ENCODE assay signal across 10 cellular contexts in genomic region chr7:137873524-137873923, GRCh38. TPM values are rescaled to one million over a fixed set of nuclear protein-coding genes. Genes with fewer than 3 reads are reported as not detected.
DNase-seq lines count a peak whose midpoint lies in the region; ATAC-seq and TF ChIP-seq lines count a peak whose summit lies in the region.
"Had no signal": no experiment of that assay in that cellular context is flagged by ENCODE, and none has a peak within 500 bp of the region (broad histone marks: within the 10 kb centered on the region; RNA-seq: fewer than 3 reads in every experiment).

No MANE protein-coding gene starts in this region.

- intact Hi-C loops in activated CD4-positive, alpha-beta memory T cell treated with anti-CD3 and anti-CD28 coated beads for 36 hours (cut with micrococcal nuclease): loop anchor here (1.0 kb wide), 1 partner anchor 22 kb away; no protein-coding TSS in a partner anchor
- intact Hi-C loops in breast epithelium (cut with DNase I; ENCODE audit: low total_unique reads): no loop called here

- peak; percentile 58 for DNase-seq in activated CD4-positive, alpha-beta memory T cell treated with anti-CD3 and anti-CD28 coated beads for 36 hours
- DNase-seq in activated CD4-positive, alpha-beta memory T cell treated with anti-CD3 and anti-CD28 coated beads, Interleukin-2, amount 10 ng/mL, durations not matched to agents 7 days and 5 days: no peak
- no peak for DNase-seq in breast epithelium (ENCODE audit: low spot score in 2 of 2)
- peak; percentile 37 for DNase-seq in stimulated activated CD8-positive, alpha-beta memory T cell treated with anti-CD3 and anti-CD28 coated beads, Interleukin-4, amount 100 ng/mL, for 48 hours
- no peak for DNase-seq in activated effector memory CD4-positive, alpha-beta T cell treated with Interleukin-2 at 50 U/mL for 16 hours
- DNase-seq: NCI-H1436 had no signal

- H3K4me1 ChIP-seq in breast epithelium: no peaks in the 10 kb centered on the region

- H3K27me3 Mint-ChIP-seq in activated CD4-positive, alpha-beta memory T cell treated with anti-CD3 and anti-CD28 coated beads for 36 hours: no peaks in the 10 kb centered on the region
- H3K27me3 Mint-ChIP-seq in activated CD4-positive, alpha-beta memory T cell treated with anti-CD3 and anti-CD28 coated beads, Interleukin-2, amount 10 ng/mL, durations not matched to agents 7 days and 5 days: no peaks in the 10 kb centered on the region

- H3K9me3 ChIP-seq in breast epithelium: no peaks in the 10 kb centered on the region

- H3K27me3 ChIP-seq in breast epithelium: no peaks in the 10 kb centered on the region

- no peak overlapping the region for H3K4me3 Mint-ChIP-seq in activated CD4-positive, alpha-beta memory T cell treated with anti-CD3 and anti-CD28 coated beads for 36 hours
- no peak overlapping the region for H3K4me3 Mint-ChIP-seq in activated CD4-positive, alpha-beta memory T cell treated with anti-CD3 and anti-CD28 coated beads, Interleukin-2, amount 10 ng/mL, durations not matched to agents 7 days and 5 days

- H3K36me3 Mint-ChIP-seq in activated CD4-positive, alpha-beta memory T cell treated with anti-CD3 and anti-CD28 coated beads for 36 hours: peaks cover 45% of the 10 kb centered on the region
- peaks cover 35% of the 10 kb centered on the region for H3K36me3 Mint-ChIP-seq in activated CD4-positive, alpha-beta memory T cell treated with anti-CD3 and anti-CD28 coated beads, Interleukin-2, amount 10 ng/mL, durations not matched to agents 7 days and 5 days (ENCODE audit: low read depth)

- peak overlapping the region; percentile 57 for H3K27ac Mint-ChIP-seq in activated CD4-positive, alpha-beta memory T cell treated with anti-CD3 and anti-CD28 coated beads for 36 hours
- H3K27ac Mint-ChIP-seq in activated CD4-positive, alpha-beta memory T cell treated with anti-CD3 and anti-CD28 coated beads, Interleukin-2, amount 10 ng/mL, durations not matched to agents 7 days and 5 days: no peak overlapping the region

- H3K4me1 Mint-ChIP-seq in activated CD4-positive, alpha-beta memory T cell treated with anti-CD3 and anti-CD28 coated beads for 36 hours (ENCODE audit: low read depth): peaks cover 12% of the 10 kb centered on the region
- peaks cover 7% of the 10 kb centered on the region for H3K4me1 Mint-ChIP-seq in activated CD4-positive, alpha-beta memory T cell treated with anti-CD3 and anti-CD28 coated beads, Interleukin-2, amount 10 ng/mL, durations not matched to agents 7 days and 5 days

- H3K4me3 ChIP-seq in breast epithelium: no peak overlapping the region
- H3K4me3 ChIP-seq: coronary artery had no signal

- H3K9me3 Mint-ChIP-seq in activated CD4-positive, alpha-beta memory T cell treated with anti-CD3 and anti-CD28 coated beads for 36 hours: no peaks in the 10 kb centered on the region
- no peaks in the 10 kb centered on the region for H3K9me3 Mint-ChIP-seq in activated CD4-positive, alpha-beta memory T cell treated with anti-CD3 and anti-CD28 coated beads, Interleukin-2, amount 10 ng/mL, durations not matched to agents 7 days and 5 days

- no peaks in the 10 kb centered on the region for H3K36me3 ChIP-seq in breast epithelium

- peak overlapping the region; percentile 52 to 75 for H3K27ac ChIP-seq in breast epithelium

- ATAC-seq in HG03045 (IDR thresholded peaks at IDR 0.05; ENCODE audit: unreplicated experiment) (peak; percentile 56), HG03139 (IDR thresholded peaks at IDR 0.05; ENCODE audit: unreplicated experiment) (no peak), HG03457 (IDR thresholded peaks at IDR 0.05; ENCODE audit: unreplicated experiment) (no peak)

- POLR2A ChIA-PET in activated CD4-positive, alpha-beta memory T cell treated with anti-CD3 and anti-CD28 coated beads for 36 hours (lab: Charles Lee): no interaction called here
- POLR2A ChIA-PET in activated CD4-positive, alpha-beta memory T cell treated with anti-CD3 and anti-CD28 coated beads, Interleukin-2, amount 10 ng/mL, durations not matched to agents 7 days and 5 days (lab: Charles Lee): no interaction called here

- no peak for TF ChIP-seq CTCF in breast epithelium (IDR thresholded peaks at IDR 0.05)

- CTCF ChIA-PET in activated CD4-positive, alpha-beta memory T cell treated with anti-CD3 and anti-CD28 coated beads for 36 hours (lab: Charles Lee): no interaction called here
- CTCF ChIA-PET in activated CD4-positive, alpha-beta memory T cell treated with anti-CD3 and anti-CD28 coated beads, Interleukin-2, amount 10 ng/mL, durations not matched to agents 7 days and 5 days (lab: Charles Lee): no interaction called here

- no peak for TF ChIP-seq POLR2A in breast epithelium (IDR thresholded peaks at IDR 0.05)

RNA-seq across cellular contexts. Expression of gene DGKI, which starts 26.8 kb away (rescaled TPM):
- total RNA-seq in activated CD4-positive, alpha-beta memory T cell treated with anti-CD3 and anti-CD28 coated beads for 36 hours: 1 to 10 TPM; 5.4 to 7.0 TPM
- under 1 TPM; 0.53 to 0.91 TPM for total RNA-seq in activated CD4-positive, alpha-beta memory T cell treated with anti-CD3 and anti-CD28 coated beads, Interleukin-2, amount 10 ng/mL, durations not matched to agents 7 days and 5 days
- 1 to 10 TPM; 2.7 to 4.1 (median 2.9) TPM for total RNA-seq in breast epithelium

Comparison
In these comparisons a context has a peak if more than half of its experiments do, and no peak if none do; other contexts are left out.
1. DNase-seq: peak in activated CD4-positive, alpha-beta memory T cell treated with anti-CD3 and anti-CD28 coated beads for 36 hours (single experiment) and stimulated activated CD8-positive, alpha-beta memory T cell treated with anti-CD3 and anti-CD28 coated beads, Interleukin-4, amount 100 ng/mL, for 48 hours (single experiment); none in activated CD4-positive, alpha-beta memory T cell treated with anti-CD3 and anti-CD28 coated beads, Interleukin-2, amount 10 ng/mL, durations not matched to agents 7 days and 5 days (single experiment), breast epithelium (0 of 2) and activated effector memory CD4-positive, alpha-beta T cell treated with Interleukin-2 at 50 U/mL for 16 hours (single experiment).